In genomic region chr4:24392613-24393012, GRCh38 we compare ENCODE assay signal across 6 cellular contexts.
"Had no signal": no experiment of that assay in that cellular context is flagged by ENCODE, and none has a peak within 500 bp of the region (broad histone marks: within the 10 kb centered on the region; RNA-seq: fewer than 3 reads in every experiment).

No MANE protein-coding gene starts in this region.

- DNase-seq: GM23248, GOT3, H7, HFFc6 had no signal

- H3K9ac ChIP-seq: GM23248 had no signal

- H3K4me3 ChIP-seq: GM23248, HAP-1 had no signal

- H3K9me3 ChIP-seq: HAP-1 had no signal

- H3K36me3 ChIP-seq: HAP-1 had no signal

- H3K27ac ChIP-seq: GM23248, HL-60 had no signal

- H2AFZ ChIP-seq: GM23248 had no signal

- H3K4me1 ChIP-seq: HAP-1 had no signal
